ENCODE assay signal across 7 cellular contexts in genomic region chr22:46738961-46739870, GRCh38. TPM values are rescaled to one million over a fixed set of nuclear protein-coding genes. Genes with fewer than 3 reads are reported as not detected.
DNase-seq lines count a peak whose midpoint lies in the region; ATAC-seq and TF ChIP-seq lines count a peak whose summit lies in the region.

No MANE protein-coding gene starts in this region.

- no peak for ATAC-seq in GM21723 (IDR thresholded peaks at IDR 0.05; ENCODE audit: unreplicated experiment)

- TF ChIP-seq POLR2A in esophagus squamous epithelium (IDR thresholded peaks at IDR 0.05) = peak in 1 of 4 donors; percentile 28

- peaks cover 43 to 56% (median 45%) of the 10 kb centered on the region in 3 donors for H3K4me1 ChIP-seq in esophagus squamous epithelium

- peak overlapping the region; percentile 81 to 98 (median 94) for H3K27ac ChIP-seq in esophagus squamous epithelium

- H3K4me1 Mint-ChIP-seq in activated T-cell treated with anti-CD3 and anti-CD28 coated beads, Interleukin-2, amount 50 U/mL, for 24 hours (ENCODE audit: low read depth) = peaks cover 43% of the 10 kb centered on the region
- peaks cover 65% of the 10 kb centered on the region for H3K4me1 Mint-ChIP-seq in nephron progenitor cell

- peaks cover 30% of the 10 kb centered on the region for H3K36me3 Mint-ChIP-seq in activated T-cell treated with anti-CD3 and anti-CD28 coated beads, Interleukin-2, amount 50 U/mL, for 24 hours (ENCODE audit: low read depth)
- no peaks in the 10 kb centered on the region for H3K36me3 Mint-ChIP-seq in nephron progenitor cell (ENCODE audit: low read depth)

- WGBS in esophagus squamous epithelium, 2 donors = 56 to 100% methylated on average over 6 to 16 of the region's 26 CpGs

- no peaks in the 10 kb centered on the region for H3K27me3 ChIP-seq in esophagus squamous epithelium

- peak overlapping the region; percentile 77 to 100 (median 88) for H3K4me3 ChIP-seq in esophagus squamous epithelium

- no peaks in the 10 kb centered on the region for H3K36me3 ChIP-seq in esophagus squamous epithelium

- H3K27ac Mint-ChIP-seq in activated T-cell treated with anti-CD3 and anti-CD28 coated beads, Interleukin-2, amount 50 U/mL, for 24 hours = peak overlapping the region; percentile 94
- peak overlapping the region; percentile 82 for H3K27ac Mint-ChIP-seq in nephron progenitor cell

- no peaks in the 10 kb centered on the region for H3K27me3 Mint-ChIP-seq in activated T-cell treated with anti-CD3 and anti-CD28 coated beads, Interleukin-2, amount 50 U/mL, for 24 hours
- peaks cover 8% of the 10 kb centered on the region for H3K27me3 Mint-ChIP-seq in nephron progenitor cell (ENCODE audit: low read depth, poor library complexity)

- H3K4me3 Mint-ChIP-seq in activated T-cell treated with anti-CD3 and anti-CD28 coated beads, Interleukin-2, amount 50 U/mL, for 24 hours = peak overlapping the region; percentile 84
- H3K4me3 Mint-ChIP-seq in nephron progenitor cell = peak overlapping the region; percentile 84

- peaks cover 3% of the 10 kb centered on the region for H3K9me3 Mint-ChIP-seq in activated T-cell treated with anti-CD3 and anti-CD28 coated beads, Interleukin-2, amount 50 U/mL, for 24 hours
- H3K9me3 Mint-ChIP-seq in nephron progenitor cell = no peaks in the 10 kb centered on the region

- in situ Hi-C loops in GM13977 (cut with MboI; ENCODE audit: low pct_unique_long_range_greater_than_20kb, low sequenced_read_pairs, unreplicated experiment) = no loop called here

- peak; percentile 61 for DNase-seq in GM13977 (ENCODE audit: low spot score)
- peak; percentile 45 for DNase-seq in NCI-H2196 (lab: John Stamatoyannopoulos, UW; ENCODE audit: unreplicated experiment)
- DNase-seq in activated T-cell treated with anti-CD3 and anti-CD28 coated beads, Interleukin-2, amount 50 U/mL, for 24 hours = peak; percentile 85
- no peak for DNase-seq in esophagus squamous epithelium (lab: John Stamatoyannopoulos, UW)
- DNase-seq in nephron progenitor cell = peak; percentile 46
- no peak for DNase-seq in DMS153 treated with DMSO at 0.1 percent for 48 hours (lab: John Stamatoyannopoulos, UW; ENCODE audit: unreplicated experiment)

- peak; percentile 14 for TF ChIP-seq CTCF in GM13977 (IDR thresholded peaks at IDR 0.05; ENCODE audit: extremely low read depth, insufficient read depth, missing control alignments)
- peak in 3 of 6 experiments; percentile 36 to 54 (median 47) for TF ChIP-seq CTCF in esophagus squamous epithelium (IDR thresholded peaks at IDR 0.05)
- TF ChIP-seq CTCF in nephron progenitor cell (IDR thresholded peaks at IDR 0.05) = no peak

- H3K9me3 ChIP-seq in esophagus squamous epithelium = no peaks in the 10 kb centered on the region

- intact Hi-C loops in esophagus squamous epithelium (cut with DNase I) = no loop called here

RNA-seq across cellular contexts. Expression of gene CERK, which starts 1.2 kb away (rescaled TPM):
- 10 to 100 TPM; 14.6 to 34.0 (median 26.6) TPM for total RNA-seq in esophagus squamous epithelium

RNA-seq across cellular contexts. Expression of gene TBC1D22A, which starts 23.2 kb away (rescaled TPM):
- total RNA-seq in esophagus squamous epithelium = 10 to 100 TPM; 15.6 to 21.7 (median 20.5) TPM

Comparison
In these comparisons a context has a peak if more than half of its experiments do, and no peak if none do; other contexts are left out.
1. DNase-seq: peak in GM13977 (single experiment), NCI-H2196 (single experiment), activated T-cell treated with anti-CD3 and anti-CD28 coated beads, Interleukin-2, amount 50 U/mL, for 24 hours (single experiment) and nephron progenitor cell (single experiment); none in esophagus squamous epithelium (single experiment) and DMS153 treated with DMSO at 0.1 percent for 48 hours (single experiment).